18 cellular contexts compared by ENCODE assay signal in genomic region chr16:81562174-81562849, GRCh38.
A peak's percentile ranks its signal among the peaks of the same experiment; 100 is the strongest.
DNase-seq lines count a peak whose midpoint lies in the region; ATAC-seq, FAIRE-seq and TF ChIP-seq lines count a peak whose summit lies in the region.
"Had no signal": no experiment of that assay in that cellular context is flagged by ENCODE, and none has a peak within 500 bp of the region (broad histone marks: within the 10 kb centered on the region; RNA-seq: fewer than 3 reads in every experiment).

No MANE protein-coding gene starts in this region.

- no peaks in the 10 kb centered on the region for H3K9me3 ChIP-seq in K562 (replicated peaks; ENCODE audit: control insufficient read depth, insufficient read depth, low read depth, low read length)
- H3K9me3 ChIP-seq: Caco-2 had no signal

- TF ChIP-seq POLR2A in K562 (conservative IDR thresholded peaks at IDR 0.05) = no peak

- no peak for TF ChIP-seq RAD21 in K562 (CRISPR knock-in tag; conservative IDR thresholded peaks at IDR 0.05 in 1 of 2, IDR thresholded peaks at IDR 0.05 in 1 of 2)

- peak; percentile 25 to 28 for ATAC-seq in left cardiac atrium
- ATAC-seq in K562 = no peak
- peak; percentile 42 for ATAC-seq in left lobe of liver
- ATAC-seq: Panc1 had no signal

- no peak for TF ChIP-seq EP300 in K562 (IDR thresholded peaks at IDR 0.05; ENCODE audit: low read length)

- H4K20me1 ChIP-seq in K562 (replicated peaks; ENCODE audit: control insufficient read depth, insufficient read depth, low read length) = peaks cover 68% of the 10 kb centered on the region

- CTCF ChIA-PET in K562 (lab: Yijun Ruan, JAX; ENCODE audit: low intra/inter-chr PET ratio) = no interaction called here

- POLR2A ChIA-PET in K562 (lab: Yijun Ruan, JAX) = interaction anchor here (0.6 to 1.5 kb wide), 3 partner anchors 18 to 144 kb away, joined by 3 to 4 read pairs (median 3); no protein-coding TSS in a partner anchor

- in situ Hi-C loops in K562 (cut with MboI) = no loop called here

- 68% methylated on average over 8 of the region's 8 CpGs for WGBS in K562 (ENCODE audit: insufficient coverage, low coverage, missing lambda C conversion rate)

- H3K4me1 ChIP-seq in K562 (replicated peaks in 1 of 2; ENCODE audit: control insufficient read depth in 2 of 2, insufficient read depth in 2 of 2, low read length in 2 of 2) = peaks cover 9 to 15% of the 10 kb centered on the region in 2 experiments

- no peak overlapping the region for H3K4me3 ChIP-seq in K562

- no TSS peak for BruUV-seq in K562 (replicated peaks; lab: Mats Ljungman, UMichigan)

- H3K9ac ChIP-seq in K562 (ENCODE audit: insufficient read depth in 1 of 2, low read depth in 2 of 2, low read length in 2 of 2) = no peak overlapping the region; a peak in 1 of 4 replicates

- intact Hi-C loops in left cardiac atrium (cut with DNase I) (no loop called here), cardiac septum (cut with DNase I) (no loop called here), K562 (cut with micrococcal nuclease) (no loop called here)

- H3K27me3 ChIP-seq in K562 (ENCODE audit: control insufficient read depth in 2 of 2, insufficient read depth in 2 of 2, low read length in 2 of 2) = no peaks in the 10 kb centered on the region

- no peak for TF ChIP-seq CTCF in K562 (IDR thresholded peaks at IDR 0.05 in 2 of 3, conservative IDR thresholded peaks at IDR 0.05 in 1 of 3; ENCODE audit: insufficient read depth in 2 of 3, low read depth in 1 of 3, low read length in 3 of 3)

- H3K4me2 ChIP-seq in K562 (ENCODE audit: insufficient read depth, low read length) = no peak overlapping the region

- no peak for DNase-seq in left cardiac atrium
- DNase-seq in cardiac septum (ENCODE audit: low spot score) = no peak
- no peak for DNase-seq in K562 (ENCODE audit: extremely low read depth in 1 of 4, low spot score in 3 of 4)
- peak; percentile 62 for DNase-seq in left lobe of liver (ENCODE audit: low spot score)
- no peak for DNase-seq in DMS79 treated with DMSO at 0.1 percent for 48 hours (lab: John Stamatoyannopoulos, UW)
- DNase-seq in GDM1 (lab: John Stamatoyannopoulos, UW) = no peak
- no peak for DNase-seq in NCI-H1092 treated with DMSO at 0.1 percent for 48 hours (lab: John Stamatoyannopoulos, UW)
- DNase-seq in NCI-H2107 treated with DMSO at 0.1 percent for 48 hours (lab: John Stamatoyannopoulos, UW; ENCODE audit: unreplicated experiment) = no peak
- DNase-seq: AML-193, Caco-2, DND-41, H9, NCI-H1092, NCI-H1694, NCI-H2107, NCI-H748 treated with DMSO at 0.1 percent for 48 hours, SHP77 treated with DMSO at 0.1 percent for 48 hours had no signal

- FAIRE-seq in K562 (lab: Jason Lieb, UNC) = no peak

- H3K79me2 ChIP-seq in K562 (ENCODE audit: control insufficient read depth, insufficient read depth, low read length) = peaks cover 45% of the 10 kb centered on the region

- H3K27ac ChIP-seq in K562 (ENCODE audit: extremely low read depth, low read depth, low read length) = no peak overlapping the region

- H3K9me1 ChIP-seq in K562 (ENCODE audit: control insufficient read depth, insufficient read depth, low read length) = peaks cover 20% of the 10 kb centered on the region

- no peak overlapping the region for H2AFZ ChIP-seq in K562 (ENCODE audit: low read depth, low read length)

- H3K36me3 ChIP-seq in K562 (ENCODE audit: control insufficient read depth, insufficient read depth, low read length) = peaks cover 8% of the 10 kb centered on the region; the same call in 2 of the 3 replicates

TF ChIP-seq in K562, 482 proteins besides CTCF, POLR2A, EP300 and RAD21:
- peak; percentile 51 for TF ChIP-seq MAFF (IDR thresholded peaks at IDR 0.05; ENCODE audit: low read length)
- peak; percentile 20 for TF ChIP-seq ZFP36 (IDR thresholded peaks at IDR 0.05; ENCODE audit: low read depth, low read length, partially characterized antibody)
- TF ChIP-seq MAFK (IDR thresholded peaks at IDR 0.05; ENCODE audit: low read length) = peak; percentile 45; the same call in 1 of the 2 replicates
- no peak for TF ChIP-seq BRF2 (IDR thresholded peaks at IDR 0.05; ENCODE audit: borderline replicate concordance, insufficient read depth, insufficient read length)
- no peak for TF ChIP-seq COPS2 (conservative IDR thresholded peaks at IDR 0.05)
- no peak for TF ChIP-seq ZBTB5 (IDR thresholded peaks at IDR 0.05)
- TF ChIP-seq ZNF316 (IDR thresholded peaks at IDR 0.05) = peak; percentile 69
- TF ChIP-seq NFIC (IDR thresholded peaks at IDR 0.05) = peak; percentile 60
- no peak for TF ChIP-seq HBP1 (CRISPR knock-in tag; IDR thresholded peaks at IDR 0.05)
- TF ChIP-seq C11orf30 (IDR thresholded peaks at IDR 0.05; ENCODE audit: low read depth) = peak; percentile 47; the same call in 1 of the 2 replicates
